In genomic region chr14:68816183-68816942, GRCh38 we compare ENCODE assay signal across 8 cellular contexts. TPM values are rescaled to one million over a fixed set of nuclear protein-coding genes. Genes with fewer than 3 reads are reported as not detected.
DNase-seq lines count a peak whose midpoint lies in the region; ATAC-seq and TF ChIP-seq lines count a peak whose summit lies in the region.

No MANE protein-coding gene starts in this region.

- H3K9me3 ChIP-seq in DOHH2 (ENCODE audit: control insufficient read depth, insufficient read depth, low read length) (no peaks in the 10 kb centered on the region), RWPE2 (ENCODE audit: severe bottlenecking) (no peaks in the 10 kb centered on the region), stomach (no peaks in the 10 kb centered on the region)

- H3K4me1 Mint-ChIP-seq in neural crest cell: peaks cover 57% of the 10 kb centered on the region

- no peaks in the 10 kb centered on the region for H4K20me1 ChIP-seq in DOHH2 (ENCODE audit: control insufficient read depth, insufficient read depth, low read depth, low read length)

- no peaks in the 10 kb centered on the region for H3K9me2 ChIP-seq in DOHH2 (replicated peaks; ENCODE audit: control insufficient read depth, low read length)

- peaks cover 28% of the 10 kb centered on the region for H3K79me2 ChIP-seq in DOHH2 (ENCODE audit: control insufficient read depth, low read length)

- TF ChIP-seq POLR2A in stomach (IDR thresholded peaks at IDR 0.05): no peak

- H3K27ac ChIP-seq in DOHH2 (ENCODE audit: low read depth, low read length) (peak overlapping the region; percentile 99), RWPE2 (ENCODE audit: poor library complexity, severe bottlenecking) (peak overlapping the region; percentile 78), stomach (peak overlapping the region; percentile 92 to 99 (median 97))

- H3K4me3 Mint-ChIP-seq in neural crest cell: peak overlapping the region; percentile 56

- intact Hi-C loops in stomach (cut with DNase I; ENCODE audit: low total_unique reads): loop anchor here (5.0 kb wide), 1 partner anchor 569 kb away; no protein-coding TSS in a partner anchor

- H3K4me3 ChIP-seq in DOHH2 (ENCODE audit: low read length): peak overlapping the region; percentile 72
- peak overlapping the region; percentile 29 for H3K4me3 ChIP-seq in RWPE2 (ENCODE audit: severe bottlenecking)
- H3K4me3 ChIP-seq in stomach: peak overlapping the region; percentile 32 to 53 (median 44)

- no peak for TF ChIP-seq EP300 in stomach (IDR thresholded peaks at IDR 0.05)

- H3F3A ChIP-seq in DOHH2 (ENCODE audit: control insufficient read depth, insufficient read depth): peaks cover 17% of the 10 kb centered on the region

- 3 to 4% (median 3%) methylated on average over 30 to 82 of the region's 82 CpGs for WGBS in stomach, 5 donors

- H3K27ac Mint-ChIP-seq in neural crest cell (ENCODE audit: unreplicated experiment): peak overlapping the region; percentile 73

- DNase-seq in Kasumi-1 (lab: John Stamatoyannopoulos, UW): peak; percentile 78 to 84
- peak; percentile 91 for DNase-seq in RWPE2 (ENCODE audit: low spot score)
- DNase-seq in activated effector memory CD4-positive, alpha-beta T cell treated with anti-CD3 and anti-CD28 coated beads, Interleukin-2, amount 50 U/mL, for 16 hours: peak; percentile 96
- peak; percentile 85 for DNase-seq in fibroblast of the conjunctiva (ENCODE audit: low read depth)
- DNase-seq in neural crest cell (ENCODE audit: low read depth, low spot score): peak; percentile 99
- peak; percentile 91 for DNase-seq in stomach

- H3K36me3 ChIP-seq in DOHH2 (ENCODE audit: control insufficient read depth, low read length) (peaks cover 10% of the 10 kb centered on the region; the same call in 1 of the 2 replicates), RWPE2 (ENCODE audit: low read depth) (no peaks in the 10 kb centered on the region), stomach (no peaks in the 10 kb centered on the region)

- ATAC-seq in GM21825 (IDR thresholded peaks at IDR 0.05; ENCODE audit: unreplicated experiment) (peak; percentile 43), RWPE2 (ENCODE audit: low read depth) (peak; percentile 84)

- no peaks in the 10 kb centered on the region for H3K36me3 Mint-ChIP-seq in neural crest cell (ENCODE audit: low read depth)

- H3K4me2 ChIP-seq in DOHH2 (ENCODE audit: low read length): peak overlapping the region; percentile 98

- H3K27me3 ChIP-seq in DOHH2 (ENCODE audit: control insufficient read depth, low read length) (no peaks in the 10 kb centered on the region), RWPE2 (ENCODE audit: insufficient read depth, poor library complexity, severe bottlenecking) (no peaks in the 10 kb centered on the region), stomach (no peaks in the 10 kb centered on the region)

- H3K9me3 Mint-ChIP-seq in neural crest cell: no peaks in the 10 kb centered on the region

- peaks cover 89% of the 10 kb centered on the region for H3K4me1 ChIP-seq in DOHH2 (ENCODE audit: control insufficient read depth, low read length)
- H3K4me1 ChIP-seq in RWPE2 (ENCODE audit: insufficient read depth, poor library complexity, severe bottlenecking): peaks cover 18% of the 10 kb centered on the region
- H3K4me1 ChIP-seq in stomach: peaks cover 37 to 82% (median 64%) of the 10 kb centered on the region in 4 donors

- H3K27me3 Mint-ChIP-seq in neural crest cell (ENCODE audit: low read depth): no peaks in the 10 kb centered on the region

- TF ChIP-seq CTCF in DOHH2 (IDR thresholded peaks at IDR 0.05; ENCODE audit: low read depth, low read length, poor library complexity, severe bottlenecking) (peak; percentile 94), RWPE2 (IDR thresholded peaks at IDR 0.05; ENCODE audit: poor library complexity, severe bottlenecking) (peak; percentile 99), neural crest cell (conservative IDR thresholded peaks at IDR 0.05) (peak; percentile 99), stomach (IDR thresholded peaks at IDR 0.05) (peak in 6 of 7 experiments; percentile 64 to 98 (median 94))

RNA-seq across cellular contexts. Expression of gene ZFP36L1, which starts 23.5 kb away (rescaled TPM):
- total RNA-seq in neural crest cell (289 and 298 TPM in 2 replicates), stomach (100 to 1,000 TPM in 4 of 5 donors, 10 to 100 TPM in 1; 44.4 to 655 (median 255) TPM)
- 10 to 100 TPM; 64.0 to 80.1 (median 70.4) TPM for polyA plus RNA-seq in stomach

Comparison
In these comparisons a context has a peak if more than half of its experiments do, and no peak if none do; other contexts are left out.
1. Peak in every context shown above with its lines: DNase-seq, ATAC-seq, H3K4me3 ChIP-seq and H3K27ac ChIP-seq.